Comparison of ENCODE assay signal across 1 cellular context in genomic region chrX:118536204-118536603, GRCh38.
TF ChIP-seq lines count a peak whose summit lies in the region.

No MANE protein-coding gene starts in this region.

TF ChIP-seq in K562, 482 proteins besides CTCF, POLR2A, EP300 and RAD21 (continued from another document):
- TF ChIP-seq ETS1 (conservative IDR thresholded peaks at IDR 0.05; ENCODE audit: control insufficient read depth, low read depth, low read length): no peak
- TF ChIP-seq RBM15 (IDR thresholded peaks at IDR 0.05; ENCODE audit: insufficient read depth, low read length): no peak
- no peak for TF ChIP-seq THRB (CRISPR knock-in tag; conservative IDR thresholded peaks at IDR 0.05)
- no peak for TF ChIP-seq BDP1 (IDR thresholded peaks at IDR 0.05; ENCODE audit: insufficient read depth, insufficient read length)
- no peak for TF ChIP-seq ZNF589 (CRISPR knock-in tag; IDR thresholded peaks at IDR 0.05; ENCODE audit: low read depth)
- no peak for TF ChIP-seq IFI16 (CRISPR knock-in tag; IDR thresholded peaks at IDR 0.05)
- TF ChIP-seq E2F3 (CRISPR knock-in tag; IDR thresholded peaks at IDR 0.05): no peak
- no peak for TF ChIP-seq MEF2A (IDR thresholded peaks at IDR 0.05; ENCODE audit: control insufficient read depth, low read depth, low read length)
- no peak for TF ChIP-seq MXD1 (CRISPR knock-in tag; IDR thresholded peaks at IDR 0.05; ENCODE audit: borderline replicate concordance, poor library complexity, severe bottlenecking)
